8 cellular contexts compared by ENCODE assay signal in the genomic region with DNA sequence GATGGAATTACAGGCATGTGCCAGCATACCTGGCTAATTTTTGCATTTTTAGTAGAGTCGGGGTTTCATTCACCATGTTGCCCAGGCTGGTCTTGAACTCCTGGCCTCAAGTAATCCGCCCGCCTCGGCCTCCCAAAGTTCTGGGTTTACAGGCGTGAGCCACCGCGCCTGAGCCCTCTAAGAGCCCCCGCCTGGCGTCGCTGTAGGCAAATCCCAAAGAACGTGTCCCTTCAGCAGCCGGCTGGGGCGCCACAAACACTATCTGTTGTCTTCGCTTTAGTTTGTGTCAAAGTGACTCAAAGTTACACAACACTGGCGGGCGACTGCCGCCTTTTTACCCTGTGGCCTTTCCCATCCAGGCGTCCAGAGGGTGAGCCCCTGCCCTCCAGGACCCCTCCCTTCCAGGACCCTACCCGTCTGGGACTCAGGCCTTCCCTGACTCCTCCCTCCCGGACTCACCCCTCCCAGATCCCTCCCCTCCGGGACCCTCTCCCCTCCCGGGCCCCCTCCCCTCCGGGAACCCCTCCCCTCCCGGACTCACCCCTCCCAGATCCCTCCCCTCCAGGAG. TPM values are rescaled to one million over a fixed set of nuclear protein-coding genes. Genes with fewer than 3 reads are reported as not detected.
DNase-seq lines count a peak whose midpoint lies in the region; ATAC-seq and TF ChIP-seq lines count a peak whose summit lies in the region.

No MANE protein-coding gene starts in this region.

- peaks cover 23 to 85% (median 53%) of the 10 kb centered on the region in 6 donors for H3K4me1 ChIP-seq in spleen

- H3K27ac Mint-ChIP-seq in activated B cell treated with CpG ODN at 0.5 μM for 24 hours: peak overlapping the region; percentile 96

- H3K27ac ChIP-seq in spleen: peak overlapping the region; percentile 88 to 98 (median 96)

- peak; percentile 32 for ATAC-seq in GM18867 (IDR thresholded peaks at IDR 0.05; ENCODE audit: unreplicated experiment)
- peak; percentile 42 for ATAC-seq in HG03159 (IDR thresholded peaks at IDR 0.05; ENCODE audit: unreplicated experiment)
- ATAC-seq in activated B cell treated with CpG ODN at 0.5 μM for 24 hours (ENCODE audit: low read depth): peak; percentile 49

- WGBS in spleen, 5 donors: 2 to 4% (median 2%) methylated on average over 23 to 24 of the region's 24 CpGs

- H3K27me3 Mint-ChIP-seq in activated B cell treated with CpG ODN at 0.5 μM for 24 hours: no peaks in the 10 kb centered on the region

- peaks cover 30% of the 10 kb centered on the region for H3K4me1 Mint-ChIP-seq in activated B cell treated with CpG ODN at 0.5 μM for 24 hours

- H3K4me3 Mint-ChIP-seq in activated B cell treated with CpG ODN at 0.5 μM for 24 hours: peak overlapping the region; percentile 92

- H3K4me3 ChIP-seq in cardiac fibroblast (replicated peaks in 1 of 2; ENCODE audit: low read depth in 2 of 2, low read length in 2 of 2) (peak overlapping the region; percentile 64 to 65), spleen (peak overlapping the region; percentile 52 to 100 (median 96))

- POLR2A ChIA-PET in activated B cell treated with CpG ODN at 0.5 μM for 24 hours (lab: Charles Lee): interaction anchor here (0.8 to 2.6 kb wide), 9 partner anchors 36 to 506 kb away, joined by 3 to 21 read pairs (median 7); a partner anchor contains a TSS

- no peak for TF ChIP-seq CTCF in activated B cell treated with CpG ODN at 0.5 μM for 24 hours (IDR thresholded peaks at IDR 0.05)
- TF ChIP-seq CTCF in cardiac fibroblast (IDR thresholded peaks at IDR 0.05; ENCODE audit: low read depth, low read length): peak; percentile 91
- peak; percentile 77 to 95 (median 88) for TF ChIP-seq CTCF in spleen (IDR thresholded peaks at IDR 0.05 in 8 of 11, conservative IDR thresholded peaks at IDR 0.05 in 3 of 11)

- H3K27me3 ChIP-seq in spleen (replicated peaks in 1 of 7): no peaks in the 10 kb centered on the region

- intact Hi-C loops in activated B cell treated with CpG ODN at 0.5 μM for 24 hours (cut with micrococcal nuclease): loop anchor here (1.0 to 5.0 kb wide), 18 partner anchors 37 to 707 kb away; a partner anchor contains a TSS
- intact Hi-C loops in spleen (cut with DNase I; ENCODE audit: low total_unique reads): loop anchor here (5.0 kb wide), 1 partner anchor 80 kb away; no protein-coding TSS in a partner anchor

- H3K36me3 Mint-ChIP-seq in activated B cell treated with CpG ODN at 0.5 μM for 24 hours (ENCODE audit: low read depth): peaks cover 30% of the 10 kb centered on the region

- no peaks in the 10 kb centered on the region for H3K9me3 Mint-ChIP-seq in activated B cell treated with CpG ODN at 0.5 μM for 24 hours

- peaks cover 4 to 54% (median 29%) of the 10 kb centered on the region in 6 donors for H3K36me3 ChIP-seq in spleen

- CTCF ChIA-PET in activated B cell treated with CpG ODN at 0.5 μM for 24 hours (lab: Charles Lee): interaction anchor here (0.7 to 3.2 kb wide), 8 partner anchors 36 to 198 kb away, joined by 3 to 27 read pairs (median 6); a partner anchor contains a TSS

- TF ChIP-seq POLR2A in spleen (IDR thresholded peaks at IDR 0.05): no peak

- DNase-seq in 8988T (peak; percentile 96), NCI-H226 (peak; percentile 77), activated B cell treated with CpG ODN at 0.5 μM for 24 hours (peak; percentile 78), cardiac fibroblast (ENCODE audit: low read depth in 2 of 2) (peak; percentile 94 to 97), iris pigment epithelial cell (ENCODE audit: low read depth) (peak; percentile 93), spleen (peak; percentile 97)

- H3K9me3 ChIP-seq in spleen: no peaks in the 10 kb centered on the region

RNA-seq across cellular contexts. Expression of a gene that starts 0.9 kb away (rescaled TPM):
- total RNA-seq in activated B cell treated with CpG ODN at 0.5 μM for 24 hours: 97.9 and 98.0 TPM in 2 replicates
- total RNA-seq in spleen: 100 to 1,000 TPM in 2 of 7 donors, 10 to 100 TPM in 5; 67.1 to 112 (median 82.3) TPM
- 10 to 100 TPM; 60.5 to 95.6 (median 74.7) TPM for polyA plus RNA-seq in spleen

Comparison
In these comparisons a context has a peak if more than half of its experiments do, and no peak if none do; other contexts are left out.
1. Peak in every context shown above with its lines: DNase-seq, ATAC-seq, H3K4me3 ChIP-seq and H3K27ac ChIP-seq.